ENCODE assay signal across 14 cellular contexts in genomic region chr4:3303840-3304715, GRCh38. TPM values are rescaled to one million over a fixed set of nuclear protein-coding genes. Genes with fewer than 3 reads are reported as not detected.
A peak's percentile ranks its signal among the peaks of the same experiment; 100 is the strongest.
DNase-seq lines count a peak whose midpoint lies in the region; ATAC-seq and TF ChIP-seq lines count a peak whose summit lies in the region.
"Had no signal": no experiment of that assay in that cellular context is flagged by ENCODE, and none has a peak within 500 bp of the region (broad histone marks: within the 10 kb centered on the region; RNA-seq: fewer than 3 reads in every experiment).

No MANE protein-coding gene starts in this region.

- 91% methylated on average over 13 of the region's 16 CpGs for WGBS in mesenchymal stem cell

- no peak overlapping the region for H3K23ac ChIP-seq in mesenchymal stem cell (ENCODE audit: low read length in 2 of 2)

- no peaks in the 10 kb centered on the region for H3K27me3 Mint-ChIP-seq in central memory CD8-positive, alpha-beta T cell
- H3K27me3 Mint-ChIP-seq in type B pancreatic cell: no peaks in the 10 kb centered on the region
- H3K27me3 Mint-ChIP-seq: activated CD4-positive, alpha-beta T cell treated with anti-CD3 and anti-CD28 coated beads for 36 hours had no signal

- no peak overlapping the region for H3K18ac ChIP-seq in mesenchymal stem cell (ENCODE audit: low read depth in 1 of 2, low read length in 2 of 2)

- H2BK12ac ChIP-seq in mesenchymal stem cell (ENCODE audit: low read length in 2 of 2): no peak overlapping the region

- H2BK120ac ChIP-seq in mesenchymal stem cell (ENCODE audit: low read depth, low read length): no peak overlapping the region

- ATAC-seq in Right ventricle myocardium superior (ENCODE audit: poor library complexity): no peak
- ATAC-seq in central memory CD8-positive, alpha-beta T cell (replicated peaks; ENCODE audit: extremely low read depth, poor library complexity, severe bottlenecking): no peak

- H3K4ac ChIP-seq in mesenchymal stem cell (ENCODE audit: low read depth in 1 of 2, low read length in 2 of 2): no peak overlapping the region

- peaks cover 40% of the 10 kb centered on the region for H3K4me1 ChIP-seq in mesenchymal stem cell (ENCODE audit: control insufficient read depth, insufficient read depth, low read depth, low read length)
- H3K4me1 ChIP-seq in MM.1S (ENCODE audit: low read length): no peaks in the 10 kb centered on the region

- peak; percentile 51 for DNase-seq in cardiac septum (ENCODE audit: low spot score)
- DNase-seq in Right ventricle myocardium superior: no peak
- no peak for DNase-seq in central memory CD8-positive, alpha-beta T cell (ENCODE audit: low spot score in 2 of 2)
- DNase-seq in mesenchymal stem cell: no peak
- no peak for DNase-seq in type B pancreatic cell (ENCODE audit: extremely low spot score, unreplicated experiment)
- no peak for DNase-seq in MM.1S
- no peak for DNase-seq in kidney tubule cell (ENCODE audit: low spot score)
- DNase-seq in SHP77 treated with DMSO at 0.1 percent for 48 hours (lab: John Stamatoyannopoulos, UW): no peak
- DNase-seq: NCI-H226; stimulated activated CD4-positive, alpha-beta T cell treated with anti-CD3 and anti-CD28 coated beads, Interleukin-2, amount 100 ng/mL, for 24 hours had no signal

- no peaks in the 10 kb centered on the region for H4K20me1 ChIP-seq in MM.1S (ENCODE audit: insufficient read depth, low read length)

- H3K9ac ChIP-seq in mesenchymal stem cell (ENCODE audit: low read length) (peak overlapping the region; percentile 79), MM.1S (ENCODE audit: low read length) (no peak overlapping the region)

- peaks cover 28% of the 10 kb centered on the region for H3K79me2 ChIP-seq in MM.1S (ENCODE audit: low read length)

- no peak overlapping the region for H4K8ac ChIP-seq in mesenchymal stem cell (ENCODE audit: low read length)

- H2BK5ac ChIP-seq in mesenchymal stem cell (ENCODE audit: low read depth, low read length, poor library complexity, severe bottlenecking): no peak overlapping the region

- H3K27ac ChIP-seq in mesenchymal stem cell (ENCODE audit: low read length, poor library complexity, severe bottlenecking) (no peak overlapping the region), MM.1S (ENCODE audit: low read length) (no peak overlapping the region)

- H3K79me1 ChIP-seq in mesenchymal stem cell (replicated peaks; ENCODE audit: low read length, poor library complexity, severe bottlenecking): peaks cover 59% of the 10 kb centered on the region

- no peaks in the 10 kb centered on the region for H3K9me3 ChIP-seq in mesenchymal stem cell (ENCODE audit: control insufficient read depth, low read length)
- H3K9me3 ChIP-seq in MM.1S (replicated peaks; ENCODE audit: insufficient read depth, low read length): no peaks in the 10 kb centered on the region
- H3K9me3 ChIP-seq: stomach had no signal

- TF ChIP-seq CTCF in type B pancreatic cell (conservative IDR thresholded peaks at IDR 0.05) (no peak), MM.1S (IDR thresholded peaks at IDR 0.05; ENCODE audit: low read length) (no peak)

- peak overlapping the region; percentile 88 for H3K4me3 Mint-ChIP-seq in central memory CD8-positive, alpha-beta T cell
- no peak overlapping the region for H3K4me3 Mint-ChIP-seq in type B pancreatic cell

- H3F3A ChIP-seq in MM.1S (ENCODE audit: insufficient read depth, low read length): no peaks in the 10 kb centered on the region

- no peak overlapping the region for H2AK5ac ChIP-seq in mesenchymal stem cell (ENCODE audit: low read length, severe bottlenecking)

- no peak overlapping the region for H3K14ac ChIP-seq in mesenchymal stem cell (ENCODE audit: low read length in 2 of 2)

- no peaks in the 10 kb centered on the region for H3K9me3 Mint-ChIP-seq in central memory CD8-positive, alpha-beta T cell
- H3K9me3 Mint-ChIP-seq in type B pancreatic cell: no peaks in the 10 kb centered on the region
- H3K9me3 Mint-ChIP-seq: activated naive CD4-positive, alpha-beta T cell treated with anti-CD3 and anti-CD28 coated beads, Interleukin-2, amount 50 U/mL, for 72 hours; IgD-negative memory B cell had no signal

- intact Hi-C loops in cardiac septum (cut with DNase I): no loop called here
- intact Hi-C loops in Right ventricle myocardium superior (cut with DNase I): no loop called here

- H3K4me3 ChIP-seq in mesenchymal stem cell (ENCODE audit: insufficient read depth in 1 of 2, low read depth in 1 of 2, low read length in 2 of 2) (peak overlapping the region in 1 of 2 experiments; percentile 69), MM.1S (ENCODE audit: low read length) (no peak overlapping the region)

- H3K4me1 Mint-ChIP-seq in central memory CD8-positive, alpha-beta T cell: peaks cover 32% of the 10 kb centered on the region
- peaks cover 65% of the 10 kb centered on the region for H3K4me1 Mint-ChIP-seq in type B pancreatic cell (ENCODE audit: unreplicated experiment)

- H3K36me3 ChIP-seq in mesenchymal stem cell (ENCODE audit: control insufficient read depth in 1 of 2, insufficient read depth in 2 of 2, low read depth in 1 of 2, low read length in 2 of 2) (peaks cover 0 to 12% of the 10 kb centered on the region in 2 experiments), MM.1S (replicated peaks; ENCODE audit: insufficient read depth, low read length) (no peaks in the 10 kb centered on the region)
- H3K36me3 ChIP-seq: stomach had no signal

- H3K4me2 ChIP-seq in mesenchymal stem cell (ENCODE audit: low read length, poor library complexity, severe bottlenecking) (no peak overlapping the region), MM.1S (ENCODE audit: low read depth, low read length) (no peak overlapping the region)

- H2AFZ ChIP-seq in mesenchymal stem cell (ENCODE audit: low read depth, low read length): no peak overlapping the region
- no peak overlapping the region for H2AFZ ChIP-seq in MM.1S (ENCODE audit: low read length)

- peaks cover 10% of the 10 kb centered on the region for H3K36me3 Mint-ChIP-seq in central memory CD8-positive, alpha-beta T cell (ENCODE audit: insufficient read depth)
- H3K36me3 Mint-ChIP-seq in type B pancreatic cell: no peaks in the 10 kb centered on the region
- H3K36me3 Mint-ChIP-seq: activated naive CD4-positive, alpha-beta T cell treated with anti-CD3 and anti-CD28 coated beads, Interleukin-2, amount 50 U/mL, for 72 hours; IgD-negative memory B cell had no signal

- H2BK15ac ChIP-seq in mesenchymal stem cell (ENCODE audit: low read depth, poor library complexity, severe bottlenecking): no peak overlapping the region

- no peaks in the 10 kb centered on the region for H3K27me3 ChIP-seq in mesenchymal stem cell (ENCODE audit: control insufficient read depth in 1 of 2, insufficient read depth in 1 of 2, low read length in 2 of 2)
- H3K27me3 ChIP-seq in MM.1S (replicated peaks; ENCODE audit: insufficient read depth, low read length): no peaks in the 10 kb centered on the region
- H3K27me3 ChIP-seq: stomach had no signal

- H4K91ac ChIP-seq in mesenchymal stem cell (ENCODE audit: low read length): no peak overlapping the region

- no peaks in the 10 kb centered on the region for H3K9me2 ChIP-seq in MM.1S (replicated peaks; ENCODE audit: insufficient read depth, low read length)

- peak overlapping the region; percentile 92 for H3K27ac Mint-ChIP-seq in central memory CD8-positive, alpha-beta T cell (ENCODE audit: low read depth)
- H3K27ac Mint-ChIP-seq in type B pancreatic cell: peak overlapping the region; percentile 1

RNA-seq across cellular contexts. Expression of gene RGS12, which starts 11.3 kb away (rescaled TPM):
- total RNA-seq in cardiac septum (19.1 TPM), Right ventricle myocardium superior (15.8 TPM), type B pancreatic cell (ENCODE audit: low replicate concordance) (35.7 and 67.5 TPM in 2 replicates)
- polyA plus RNA-seq in mesenchymal stem cell (2013, experiment 1 of 2): 11.5 TPM
- polyA plus RNA-seq in mesenchymal stem cell (2013, experiment 2 of 2): 11.0 TPM

RNA-seq across cellular contexts. Expression of gene MSANTD1, which starts 55.1 kb away (rescaled TPM):
- total RNA-seq in cardiac septum (1.1 TPM), Right ventricle myocardium superior (0.54 TPM), type B pancreatic cell (ENCODE audit: low replicate concordance) (1.4 TPM in 2 replicates)
- 0.07 TPM for polyA plus RNA-seq in mesenchymal stem cell (2013, experiment 1 of 2)
- polyA plus RNA-seq in mesenchymal stem cell (2013, experiment 2 of 2): 0.11 TPM
- polyA plus RNA-seq: IgD-negative memory B cell had no signal
